Comparison of ENCODE assay signal across 19 cellular contexts in the genomic region with DNA sequence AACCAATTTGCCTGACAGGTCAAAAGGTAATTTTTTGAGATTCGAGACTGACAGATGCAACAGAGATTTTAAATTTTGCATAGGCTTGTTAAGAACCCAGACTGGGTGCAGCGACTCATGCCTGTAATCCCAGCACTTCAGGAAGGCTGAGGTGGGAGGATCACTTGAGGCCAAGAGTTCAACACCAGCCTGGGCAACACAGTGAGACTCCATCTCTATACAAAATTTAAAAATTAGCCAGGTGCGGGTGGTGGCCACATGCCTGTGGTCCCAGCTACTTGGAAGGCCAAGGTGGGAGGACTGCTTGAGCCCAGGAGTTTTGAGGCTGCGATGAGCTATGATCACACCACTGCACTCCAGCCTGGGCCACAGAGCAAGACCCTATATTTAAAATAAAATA. TPM values are rescaled to one million over a fixed set of nuclear protein-coding genes. Genes with fewer than 3 reads are reported as not detected.
DNase-seq lines count a peak whose midpoint lies in the region; ATAC-seq and TF ChIP-seq lines count a peak whose summit lies in the region.
"Had no signal": no experiment of that assay in that cellular context is flagged by ENCODE, and none has a peak within 500 bp of the region (broad histone marks: within the 10 kb centered on the region; RNA-seq: fewer than 3 reads in every experiment).

No MANE protein-coding gene starts in this region.

- intact Hi-C loops in Right ventricle myocardium superior (cut with DNase I) (no loop called here), posterior vena cava (cut with DNase I) (no loop called here), upper lobe of right lung (cut with DNase I) (no loop called here)

- H3K4me1 ChIP-seq in right atrium auricular region = peaks cover 0 to 12% of the 10 kb centered on the region in 2 donors
- H3K4me1 ChIP-seq in Loucy (ENCODE audit: insufficient read depth, low read length, poor library complexity, severe bottlenecking) = peaks cover 46% of the 10 kb centered on the region
- H3K4me1 ChIP-seq in upper lobe of right lung = peaks cover 10% of the 10 kb centered on the region
- H3K4me1 ChIP-seq: A549 had no signal

- H3K79me2 ChIP-seq in Loucy (ENCODE audit: insufficient read depth, low read length) = peaks cover 11% of the 10 kb centered on the region; the same call in 1 of the 2 replicates

- no peak overlapping the region for H3K4me2 ChIP-seq in Loucy (ENCODE audit: low read depth, low read length, poor library complexity, severe bottlenecking)
- H3K4me2 ChIP-seq: A549, PC-9 had no signal

- H3K9me2 ChIP-seq in Loucy (replicated peaks; ENCODE audit: low read depth, low read length) = no peaks in the 10 kb centered on the region

- H3K9me3 ChIP-seq in right atrium auricular region (no peaks in the 10 kb centered on the region), Loucy (ENCODE audit: insufficient read depth, low read depth, low read length) (no peaks in the 10 kb centered on the region), upper lobe of right lung (no peaks in the 10 kb centered on the region)
- H3K9me3 ChIP-seq: A549, SJSA1 had no signal

- H3K27ac ChIP-seq in right atrium auricular region (no peak overlapping the region), upper lobe of right lung (no peak overlapping the region)
- H3K27ac ChIP-seq: A549, PC-9, SJSA1 had no signal

- ATAC-seq in Right ventricle myocardium superior (ENCODE audit: poor library complexity) (no peak), upper lobe of right lung (no peak)
- ATAC-seq: A549 had no signal

- H3K36me3 ChIP-seq in right atrium auricular region = peaks cover 44% of the 10 kb centered on the region
- H3K36me3 ChIP-seq in Loucy (ENCODE audit: insufficient read depth, low read length) = peaks cover 22% of the 10 kb centered on the region; the same call in 1 of the 2 replicates
- peaks cover 21% of the 10 kb centered on the region for H3K36me3 ChIP-seq in upper lobe of right lung

- no peak overlapping the region for H2AFZ ChIP-seq in Loucy (ENCODE audit: low read length)
- H2AFZ ChIP-seq: PC-9 had no signal

- H3K9ac ChIP-seq in Loucy (ENCODE audit: low read depth, low read length, poor library complexity, severe bottlenecking) = peak overlapping the region; percentile 20

- TF ChIP-seq CTCF in right atrium auricular region (IDR thresholded peaks at IDR 0.05) (no peak), Loucy (conservative IDR thresholded peaks at IDR 0.05; ENCODE audit: low read length) (no peak), upper lobe of right lung (IDR thresholded peaks at IDR 0.05) (no peak)

- no peaks in the 10 kb centered on the region for H4K20me1 ChIP-seq in Loucy (ENCODE audit: insufficient read depth, low read length, poor library complexity, severe bottlenecking)

- no peaks in the 10 kb centered on the region for H3F3A ChIP-seq in Loucy (ENCODE audit: low read depth)

- DNase-seq in Right ventricle myocardium superior (peak; percentile 22), right atrium auricular region (ENCODE audit: low spot score) (no peak), posterior vena cava (ENCODE audit: low spot score) (peak; percentile 17), upper lobe of right lung (peak; percentile 19), pons (ENCODE audit: low spot score) (no peak), KG1 (lab: John Stamatoyannopoulos, UW) (no peak)
- DNase-seq: DMS79 treated with DMSO at 0.1 percent for 48 hours, NCI-H1048, NCI-H1436, NCI-H1930, NCI-H226, NCI-H524 treated with DMSO at 0.1 percent for 48 hours, PC-9 had no signal

- H3K27me3 ChIP-seq in right atrium auricular region = no peaks in the 10 kb centered on the region
- no peaks in the 10 kb centered on the region for H3K27me3 ChIP-seq in Loucy (ENCODE audit: insufficient read depth, low read length, poor library complexity, severe bottlenecking)
- H3K27me3 ChIP-seq in upper lobe of right lung = no peaks in the 10 kb centered on the region
- H3K27me3 ChIP-seq: SJSA1 had no signal

- H3K4me3 ChIP-seq in right atrium auricular region = no peak overlapping the region
- no peak overlapping the region for H3K4me3 ChIP-seq in Loucy (ENCODE audit: low read length, poor library complexity, severe bottlenecking)
- no peak overlapping the region for H3K4me3 ChIP-seq in upper lobe of right lung
- H3K4me3 ChIP-seq: A549, PC-9, SJSA1 had no signal

RNA-seq across cellular contexts. Expression of a gene that starts 34.6 kb away (rescaled TPM):
- 0.08 TPM for total RNA-seq in Right ventricle myocardium superior
- under 1 TPM in 1 of 2 donors, not detected in 1; 0.07 TPM for total RNA-seq in right atrium auricular region
- 1 to 10 TPM in 1 of 2 donors, under 1 TPM in 1; 0.32 to 1.1 TPM for total RNA-seq in posterior vena cava
- total RNA-seq in upper lobe of right lung = 0.29 TPM
- total RNA-seq: H4, HT-29, MCF 10A, PC-9 had no signal

Comparison
In these comparisons a context has a peak if more than half of its experiments do, and no peak if none do; other contexts are left out.
1. DNase-seq: peak in Right ventricle myocardium superior (single experiment), posterior vena cava (single experiment) and upper lobe of right lung (single experiment); none in right atrium auricular region (single experiment), pons (single experiment) and KG1 (single experiment).